ENCODE assay signal across 1 cellular context in genomic region chr2:10194021-10194820, GRCh38.
TF ChIP-seq lines count a peak whose summit lies in the region.

No MANE protein-coding gene starts in this region.

TF ChIP-seq in A549, 52 proteins besides CTCF, POLR2A, EP300 and RAD21 (continued from another document):
- TF ChIP-seq ELK1 (IDR thresholded peaks at IDR 0.05; ENCODE audit: low read depth, low read length): no peak
- no peak for TF ChIP-seq E2F6 (IDR thresholded peaks at IDR 0.05; ENCODE audit: borderline replicate concordance, low read depth)
